ENCODE assay signal across 29 cellular contexts in the genomic region with DNA sequence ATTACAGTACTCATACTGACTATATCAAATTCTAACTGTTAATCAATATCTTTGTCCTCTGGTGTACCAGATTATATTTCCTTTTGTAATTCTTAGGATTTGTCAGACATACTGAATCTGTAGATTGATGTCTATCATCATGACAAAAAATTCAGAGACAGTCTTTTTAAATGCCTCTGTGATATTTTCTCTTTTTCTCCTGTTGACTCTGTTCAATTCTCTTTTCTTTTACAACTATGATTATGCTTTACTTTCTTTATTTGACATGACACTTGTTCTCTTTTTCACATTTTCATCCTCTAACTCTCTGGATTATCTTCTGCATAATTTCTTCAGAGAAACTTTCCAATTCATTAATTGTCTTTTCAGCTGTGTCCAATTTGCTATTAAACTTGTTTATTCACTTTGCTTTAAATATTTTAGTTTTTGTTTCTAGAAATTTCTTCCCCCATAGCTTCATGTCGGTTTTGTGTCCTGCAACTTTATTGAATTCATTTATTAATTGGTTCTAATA.
"Had no signal": no experiment of that assay in that cellular context is flagged by ENCODE, and none has a peak within 500 bp of the region (broad histone marks: within the 10 kb centered on the region; RNA-seq: fewer than 3 reads in every experiment).

No MANE protein-coding gene starts in this region.

- H3K27me3 ChIP-seq: left lung, pancreas, stomach, testis, thyroid gland, transverse colon, upper lobe of left lung, vagina had no signal

- ATAC-seq: left colon; left lung; naive thymus-derived CD8-positive, alpha-beta T cell; pancreas; right cardiac atrium; sciatic nerve; stimulated activated naive B cell treated with anti-CD40 and anti-IgM and Interleukin-4, amounts not matched to agents 10 μg/mL and 1 μg/mL and 100 μg/mL, for 72 hours; stimulated activated naive CD8-positive, alpha-beta T cell treated with anti-CD3 and anti-CD28 coated beads, Interleukin-15, Interleukin-2, amounts not matched to agents 100 U/mL and 50 U/mL, for 24 hours had no signal

- H3K4me3 Mint-ChIP-seq: mesothelial cell of epicardium; naive thymus-derived CD8-positive, alpha-beta T cell; nephron; neural crest cell; stimulated activated naive B cell treated with anti-CD40 and anti-IgM and Interleukin-4, amounts not matched to agents 10 μg/mL and 1 μg/mL and 100 μg/mL, for 72 hours had no signal

- H3K4me3 ChIP-seq: left lung, lung, pancreas, prostate gland, skin epidermis, stomach, testis, thyroid gland, transverse colon, upper lobe of left lung, vagina had no signal

- H3K4me1 ChIP-seq: left lung, prostate gland, testis, thyroid gland, transverse colon, upper lobe of left lung, vagina had no signal

- H3K9me3 ChIP-seq: prostate gland, testis, thyroid gland, vagina had no signal

- DNase-seq: kidney; left colon; left lung; mesendoderm; naive thymus-derived CD8-positive, alpha-beta T cell; nucleus accumbens; pancreas; posterior cingulate gyrus; retina; right cardiac atrium; stimulated activated CD4-positive, alpha-beta T cell treated with anti-CD3 and anti-CD28 coated beads, Interleukin-12 subunit alpha, Interleukin-12 subunit beta, amount 100 ng/mL, for 4 hours; stimulated activated CD4-positive, alpha-beta T cell treated with anti-CD3 and anti-CD28 coated beads, Interleukin-15, amount 100 ng/mL, for 24 hours; stimulated activated CD4-positive, alpha-beta T cell treated with anti-CD3 and anti-CD28 coated beads, Interleukin-2, amount 100 ng/mL, for 24 hours; stimulated activated CD4-positive, alpha-beta T cell treated with anti-CD3 and anti-CD28 coated beads, Interleukin-4, amount 100 ng/mL, for 1 hour; stimulated activated naive B cell treated with anti-CD40 and anti-IgM and Interleukin-4, amounts not matched to agents 10 μg/mL and 1 μg/mL and 100 μg/mL, for 72 hours; stimulated activated naive CD8-positive, alpha-beta T cell treated with anti-CD3 and anti-CD28 coated beads, Interleukin-15, Interleukin-2, amounts not matched to agents 100 U/mL and 50 U/mL, for 24 hours; stomach; testis; thyroid gland; transverse colon; upper lobe of left lung had no signal

- H3K36me3 ChIP-seq: left lung, pancreas, prostate gland, stomach, thyroid gland, upper lobe of left lung, vagina had no signal

- H3K27ac Mint-ChIP-seq: mesothelial cell of epicardium; nephron; stimulated activated naive B cell treated with anti-CD40 and anti-IgM and Interleukin-4, amounts not matched to agents 10 μg/mL and 1 μg/mL and 100 μg/mL, for 72 hours had no signal

- H3K27me3 Mint-ChIP-seq: naive thymus-derived CD8-positive, alpha-beta T cell; stimulated activated naive B cell treated with anti-CD40 and anti-IgM and Interleukin-4, amounts not matched to agents 10 μg/mL and 1 μg/mL and 100 μg/mL, for 72 hours had no signal

- H3K27ac ChIP-seq: left lung, pancreas, prostate gland, skin epidermis, stomach, testis, thyroid gland, transverse colon, upper lobe of left lung, vagina had no signal

- FAIRE-seq: kidney, pancreas had no signal

- H3K4me1 Mint-ChIP-seq: mesothelial cell of epicardium, nephron, neural crest cell had no signal
